Comparison of ENCODE assay signal across 8 cellular contexts in genomic region chr9:77177894-77178794, GRCh38. TPM values are rescaled to one million over a fixed set of nuclear protein-coding genes. Genes with fewer than 3 reads are reported as not detected.
DNase-seq lines count a peak whose midpoint lies in the region; ATAC-seq and TF ChIP-seq lines count a peak whose summit lies in the region.

No MANE protein-coding gene starts in this region.

- H3K4me1 ChIP-seq in endocrine pancreas (ENCODE audit: control insufficient read depth, insufficient read depth, low read length): peaks cover 16% of the 10 kb centered on the region

- DNase-seq in GM10266 (ENCODE audit: extremely low spot score) (peak; percentile 53), NCI-H2171 treated with DMSO at 0.1 percent for 48 hours (lab: John Stamatoyannopoulos, UW) (peak; percentile 44), mesothelial cell of epicardium (ENCODE audit: low spot score in 2 of 2, unreplicated experiment in 2 of 2) (peak in 1 of 2 experiments; percentile 58), GOT3 (lab: John Stamatoyannopoulos, UW) (no peak)
- peak; percentile 84 for DNase-seq in activated CD8-positive, alpha-beta memory T cell treated with anti-CD3 and anti-CD28 coated beads for 24 hours
- DNase-seq in stimulated activated CD8-positive, alpha-beta memory T cell treated with anti-CD3 and anti-CD28 coated beads, Interleukin-2, amount 100 ng/mL, for 48 hours (ENCODE audit: low read depth in 2 of 2): peak; percentile 24 to 27

- H3K4me1 Mint-ChIP-seq in mesothelial cell of epicardium: peaks cover 22% of the 10 kb centered on the region

- H3K36me3 ChIP-seq in endocrine pancreas (ENCODE audit: control insufficient read depth, insufficient read depth, low read length): no peaks in the 10 kb centered on the region

- peak overlapping the region; percentile 85 for H3K27ac Mint-ChIP-seq in mesothelial cell of epicardium

- peak overlapping the region; percentile 80 for H3K4me3 ChIP-seq in endocrine pancreas (ENCODE audit: control insufficient read depth, insufficient read depth, low read length)

- ATAC-seq in HG02678 (IDR thresholded peaks at IDR 0.05; ENCODE audit: unreplicated experiment): peak; percentile 13

- TF ChIP-seq CTCF in GM10266 (IDR thresholded peaks at IDR 0.05; ENCODE audit: control insufficient read depth, insufficient read depth, low read depth, missing control alignments): no peak
- TF ChIP-seq CTCF in mesothelial cell of epicardium (IDR thresholded peaks at IDR 0.05; ENCODE audit: unreplicated experiment): no peak

- H3K9ac ChIP-seq in endocrine pancreas (ENCODE audit: control insufficient read depth, insufficient read depth, low read length): peak overlapping the region; percentile 84

- H3K4me3 Mint-ChIP-seq in mesothelial cell of epicardium: peak overlapping the region; percentile 90

- H3K27me3 Mint-ChIP-seq in mesothelial cell of epicardium (ENCODE audit: low read depth): no peaks in the 10 kb centered on the region

- H3K27me3 ChIP-seq in endocrine pancreas (ENCODE audit: control insufficient read depth, insufficient read depth, low read length): no peaks in the 10 kb centered on the region

- no peaks in the 10 kb centered on the region for H3K9me3 Mint-ChIP-seq in mesothelial cell of epicardium

- no peaks in the 10 kb centered on the region for H3K36me3 Mint-ChIP-seq in mesothelial cell of epicardium

- no peaks in the 10 kb centered on the region for H3K9me3 ChIP-seq in endocrine pancreas (ENCODE audit: control insufficient read depth, low read length)

RNA-seq across cellular contexts. Expression of gene VPS13A, which starts 0.8 kb away (rescaled TPM):
- total RNA-seq in mesothelial cell of epicardium: 38.7 to 44.2 TPM (median 42.1 TPM) in 3 replicates
